In the genomic region with DNA sequence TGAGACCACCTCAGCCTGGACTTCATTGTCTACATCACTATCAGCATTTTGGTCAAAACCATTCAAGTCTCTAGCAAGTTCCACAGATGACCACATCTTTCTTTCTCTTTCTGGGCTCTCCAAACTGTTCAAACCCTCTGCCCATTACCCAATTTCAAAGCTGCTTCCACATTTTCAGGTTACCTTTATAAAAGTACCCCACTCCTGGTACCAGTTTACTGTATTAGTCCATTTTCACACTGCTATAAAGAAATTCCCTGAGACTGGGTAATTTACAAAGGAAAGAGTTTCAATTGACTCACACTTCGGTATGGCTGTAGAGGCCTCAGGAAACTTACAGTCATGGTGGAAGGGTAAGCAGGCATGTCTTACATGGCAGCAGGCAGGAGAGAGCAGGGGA, we compare ENCODE assay signal across 28 cellular contexts.
"Had no signal": no experiment of that assay in that cellular context is flagged by ENCODE, and none has a peak within 500 bp of the region (broad histone marks: within the 10 kb centered on the region; RNA-seq: fewer than 3 reads in every experiment).

No MANE protein-coding gene starts in this region.

- H2AFZ ChIP-seq: neural progenitor cell, parathyroid adenoma had no signal

- H3K9me3 ChIP-seq: ovary, psoas muscle, right lobe of liver, sigmoid colon, thoracic aorta, thyroid gland, upper lobe of right lung, uterus had no signal

- H3K27me3 Mint-ChIP-seq: progenitor cell of endocrine pancreas; stimulated activated naive B cell treated with anti-CD40 and anti-IgM and Interleukin-4, amounts not matched to agents 10 μg/mL and 1 μg/mL and 100 μg/mL, for 72 hours; stimulated activated naive CD8-positive, alpha-beta T cell treated with anti-CD3 and anti-CD28 coated beads, Interleukin-15, Interleukin-2, amounts not matched to agents 100 ng/mL and 50 ng/mL, for 24 hours; type B pancreatic cell had no signal

- H3K79me2 ChIP-seq: parathyroid adenoma had no signal

- H3K4me3 Mint-ChIP-seq: natural killer cell; nephron; neural progenitor cell; stimulated activated effector memory CD8-positive, alpha-beta T cell treated with anti-CD3 and anti-CD28 coated beads, Interleukin-12 subunit alpha, Interleukin-12 subunit beta, amount 100 ng/mL, for 72 hours; stimulated activated naive B cell treated with anti-CD40 and anti-IgM and Interleukin-4, amounts not matched to agents 10 μg/mL and 1 μg/mL and 100 μg/mL, for 72 hours; stimulated activated naive CD8-positive, alpha-beta T cell treated with anti-CD3 and anti-CD28 coated beads, Interleukin-15, Interleukin-2, amounts not matched to agents 100 ng/mL and 50 ng/mL, for 24 hours; type B pancreatic cell had no signal

- H3K4me3 ChIP-seq: neural progenitor cell, ovary, psoas muscle, right lobe of liver, sigmoid colon, stomach, thoracic aorta, thyroid gland, tibial nerve, upper lobe of right lung, uterus had no signal

- H3K27me3 ChIP-seq: neural progenitor cell, ovary, right lobe of liver, sigmoid colon, stomach, thyroid gland, tibial nerve, upper lobe of right lung, uterus had no signal

- H3K9ac ChIP-seq: neural progenitor cell, parathyroid adenoma had no signal

- H3K4me1 ChIP-seq: neural progenitor cell, parathyroid adenoma, psoas muscle, right lobe of liver, thyroid gland, upper lobe of right lung had no signal

- H3K27ac Mint-ChIP-seq: natural killer cell; nephron; neural progenitor cell; progenitor cell of endocrine pancreas; stimulated activated effector memory CD8-positive, alpha-beta T cell treated with anti-CD3 and anti-CD28 coated beads, Interleukin-12 subunit alpha, Interleukin-12 subunit beta, amount 100 ng/mL, for 72 hours; stimulated activated naive B cell treated with anti-CD40 and anti-IgM and Interleukin-4, amounts not matched to agents 10 μg/mL and 1 μg/mL and 100 μg/mL, for 72 hours; stimulated activated naive CD8-positive, alpha-beta T cell treated with anti-CD3 and anti-CD28 coated beads, Interleukin-15, Interleukin-2, amounts not matched to agents 100 ng/mL and 50 ng/mL, for 24 hours; type B pancreatic cell had no signal

- DNase-seq: natural killer cell; occipital lobe; ovary; posterior cingulate gyrus; psoas muscle; right cardiac atrium; right lobe of liver; sigmoid colon; small intestine; stimulated activated CD4-positive, alpha-beta T cell treated with anti-CD3 and anti-CD28 coated beads, Interleukin-15, amount 100 ng/mL, for 24 hours; stimulated activated CD4-positive, alpha-beta T cell treated with anti-CD3 and anti-CD28 coated beads, Interleukin-2, amount 100 ng/mL, for 24 hours; stimulated activated CD4-positive, alpha-beta T cell treated with anti-CD3 and anti-CD28 coated beads, Interleukin-2, amount 100 ng/mL, for 48 hours; stimulated activated CD4-positive, alpha-beta T cell treated with anti-CD3 and anti-CD28 coated beads, Interleukin-4, amount 100 ng/mL, for 24 hours; stimulated activated naive B cell treated with anti-CD40 and anti-IgM and Interleukin-4, amounts not matched to agents 10 μg/mL and 1 μg/mL and 100 μg/mL, for 72 hours; stimulated activated naive CD4-positive, alpha-beta T cell treated with Interleukin-2 at 50 U/mL for 16 hours; stomach; thyroid gland; upper lobe of right lung; uterus had no signal

- FAIRE-seq: small intestine had no signal

- ATAC-seq: natural killer cell; psoas muscle; right cardiac atrium; right lobe of liver; stimulated activated effector memory CD8-positive, alpha-beta T cell treated with anti-CD3 and anti-CD28 coated beads, Interleukin-12 subunit alpha, Interleukin-12 subunit beta, amount 100 ng/mL, for 72 hours; stimulated activated naive B cell treated with anti-CD40 and anti-IgM and Interleukin-4, amounts not matched to agents 10 μg/mL and 1 μg/mL and 100 μg/mL, for 72 hours; upper lobe of right lung had no signal

- H3K4me2 ChIP-seq: neural progenitor cell had no signal

- H3K36me3 Mint-ChIP-seq: stimulated activated effector memory CD8-positive, alpha-beta T cell treated with anti-CD3 and anti-CD28 coated beads, Interleukin-12 subunit alpha, Interleukin-12 subunit beta, amount 100 ng/mL, for 72 hours; stimulated activated naive B cell treated with anti-CD40 and anti-IgM and Interleukin-4, amounts not matched to agents 10 μg/mL and 1 μg/mL and 100 μg/mL, for 72 hours had no signal

- H3K27ac ChIP-seq: neural progenitor cell, ovary, parathyroid adenoma, psoas muscle, right lobe of liver, sigmoid colon, stomach, thoracic aorta, thyroid gland, tibial nerve, upper lobe of right lung had no signal

- H3K36me3 ChIP-seq: neural progenitor cell, ovary, right lobe of liver, sigmoid colon, thoracic aorta, thyroid gland, upper lobe of right lung, uterus had no signal

- H3K4me1 Mint-ChIP-seq: natural killer cell; stimulated activated effector memory CD8-positive, alpha-beta T cell treated with anti-CD3 and anti-CD28 coated beads, Interleukin-12 subunit alpha, Interleukin-12 subunit beta, amount 100 ng/mL, for 72 hours; stimulated activated naive B cell treated with anti-CD40 and anti-IgM and Interleukin-4, amounts not matched to agents 10 μg/mL and 1 μg/mL and 100 μg/mL, for 72 hours had no signal
